In the genomic region with DNA sequence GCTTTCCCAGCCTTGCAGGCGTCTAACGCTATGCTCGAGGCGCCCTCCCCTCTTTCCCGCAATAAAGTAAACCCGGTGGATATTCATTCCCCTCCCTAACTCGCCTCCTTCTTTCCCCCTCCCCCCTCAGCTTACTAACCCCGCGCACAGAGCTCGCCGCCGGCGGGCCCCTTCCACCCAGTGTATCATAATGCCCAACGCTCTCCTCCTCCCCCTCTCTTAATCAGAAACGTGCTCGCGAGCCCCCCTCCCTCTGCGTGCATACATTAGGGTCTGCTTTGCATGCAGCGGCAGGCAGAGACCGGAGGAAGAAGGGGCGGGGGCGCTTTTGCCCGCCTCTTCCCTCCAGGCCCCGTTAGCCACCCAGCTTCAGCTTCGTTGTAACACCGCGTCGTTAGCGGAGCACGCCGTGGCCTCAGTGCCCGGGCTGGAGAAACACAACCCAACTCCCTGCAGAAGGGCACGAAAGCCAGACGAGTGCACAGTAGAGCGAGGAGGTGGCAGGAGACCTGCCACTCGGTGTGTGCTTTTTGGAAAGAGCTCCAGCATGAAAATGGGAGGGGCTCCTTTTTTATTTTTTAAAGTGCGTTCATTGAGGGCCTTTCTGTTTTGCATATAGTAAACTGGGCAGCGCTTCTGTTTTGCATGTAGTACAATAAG, we compare ENCODE assay signal across 8 cellular contexts. TPM values are rescaled to one million over a fixed set of nuclear protein-coding genes. Genes with fewer than 3 reads are reported as not detected.
DNase-seq lines count a peak whose midpoint lies in the region; ATAC-seq, FAIRE-seq and TF ChIP-seq lines count a peak whose summit lies in the region.

No MANE protein-coding gene starts in this region.

- DNase-seq in GM12892 (ENCODE audit: insufficient read length) (peak; percentile 48), NCI-H2029 (lab: John Stamatoyannopoulos, UW) (peak; percentile 66), T-helper 22 cell (ENCODE audit: low read depth) (peak; percentile 65), astrocyte of the cerebellum (ENCODE audit: low read depth) (no peak), small intestine (peak; percentile 44), AG08395 (ENCODE audit: low spot score) (no peak)

- TF ChIP-seq CTCF in astrocyte of the cerebellum (IDR thresholded peaks at IDR 0.05; ENCODE audit: low read depth, low read length, missing control alignments) = no peak

- H3K27ac ChIP-seq in small intestine (ENCODE audit: low read depth in 1 of 2, low read length in 1 of 2) = peak overlapping the region; percentile 77 to 89

- 0% methylated on average over 38 of the region's 38 CpGs for WGBS in small intestine, 3 donors

- no peak for TF ChIP-seq POLR2A in GM12892 (IDR thresholded peaks at IDR 0.05; ENCODE audit: low read depth, low read length)

- no peaks in the 10 kb centered on the region for H3K9me3 ChIP-seq in small intestine (ENCODE audit: control insufficient read depth, low read depth)

- H3K27me3 ChIP-seq in small intestine (ENCODE audit: control insufficient read depth in 2 of 2, insufficient read depth in 2 of 2, low read length in 2 of 2) = no peaks in the 10 kb centered on the region

- FAIRE-seq in GM12892 (lab: Jason Lieb, UNC) (no peak), small intestine (lab: Jason Lieb, UNC) (no peak)

- ATAC-seq in HG02938 (IDR thresholded peaks at IDR 0.05; ENCODE audit: unreplicated experiment) = peak; percentile 9

- H3K36me3 ChIP-seq in small intestine (ENCODE audit: control insufficient read depth in 2 of 2, insufficient read depth in 2 of 2, low read length in 2 of 2) = no peaks in the 10 kb centered on the region

- H3K4me1 ChIP-seq in small intestine (ENCODE audit: control insufficient read depth in 2 of 2, insufficient read depth in 1 of 2, low read depth in 1 of 2, low read length in 1 of 2) = peaks cover 2 to 6% of the 10 kb centered on the region in 2 donors

- in situ Hi-C loops in astrocyte of the cerebellum (cut with HindIII; ENCODE audit: low sequenced_read_pairs) = no loop called here

- H3K4me3 ChIP-seq in astrocyte of the cerebellum (ENCODE audit: low read depth, low read length) (peak overlapping the region; percentile 93), iPS-11a (ENCODE audit: low read depth, low read length) (peak overlapping the region; percentile 78), small intestine (ENCODE audit: low read depth in 1 of 2, low read length in 2 of 2) (peak overlapping the region; percentile 95 to 100)

RNA-seq across cellular contexts. Expression of a gene that starts 0.9 kb away (rescaled TPM):
- polyA plus RNA-seq in GM12892 (2012; ENCODE audit: missing spikeins) = 30.5 TPM
- polyA plus RNA-seq in small intestine = 10 to 100 TPM in 1 of 3 donors, 1 to 10 TPM in 2; 7.3 to 11.4 (median 7.6) TPM

RNA-seq across cellular contexts. Expression of a gene that starts 34.0 kb away (rescaled TPM):
- 748 TPM for polyA plus RNA-seq in GM12892 (2012; ENCODE audit: missing spikeins)
- 100 to 1,000 TPM; 234 to 332 (median 329) TPM for polyA plus RNA-seq in small intestine

Comparison
In these comparisons a context has a peak if more than half of its experiments do, and no peak if none do; other contexts are left out.
1. DNase-seq: peak in GM12892 (single experiment), NCI-H2029 (single experiment), T-helper 22 cell (single experiment) and small intestine (single experiment); none in astrocyte of the cerebellum (single experiment) and AG08395 (single experiment).
2. Peak in every context shown above with its lines, with median percentiles within 50 percentile points of each other: H3K4me3 ChIP-seq.